In the genomic region with DNA sequence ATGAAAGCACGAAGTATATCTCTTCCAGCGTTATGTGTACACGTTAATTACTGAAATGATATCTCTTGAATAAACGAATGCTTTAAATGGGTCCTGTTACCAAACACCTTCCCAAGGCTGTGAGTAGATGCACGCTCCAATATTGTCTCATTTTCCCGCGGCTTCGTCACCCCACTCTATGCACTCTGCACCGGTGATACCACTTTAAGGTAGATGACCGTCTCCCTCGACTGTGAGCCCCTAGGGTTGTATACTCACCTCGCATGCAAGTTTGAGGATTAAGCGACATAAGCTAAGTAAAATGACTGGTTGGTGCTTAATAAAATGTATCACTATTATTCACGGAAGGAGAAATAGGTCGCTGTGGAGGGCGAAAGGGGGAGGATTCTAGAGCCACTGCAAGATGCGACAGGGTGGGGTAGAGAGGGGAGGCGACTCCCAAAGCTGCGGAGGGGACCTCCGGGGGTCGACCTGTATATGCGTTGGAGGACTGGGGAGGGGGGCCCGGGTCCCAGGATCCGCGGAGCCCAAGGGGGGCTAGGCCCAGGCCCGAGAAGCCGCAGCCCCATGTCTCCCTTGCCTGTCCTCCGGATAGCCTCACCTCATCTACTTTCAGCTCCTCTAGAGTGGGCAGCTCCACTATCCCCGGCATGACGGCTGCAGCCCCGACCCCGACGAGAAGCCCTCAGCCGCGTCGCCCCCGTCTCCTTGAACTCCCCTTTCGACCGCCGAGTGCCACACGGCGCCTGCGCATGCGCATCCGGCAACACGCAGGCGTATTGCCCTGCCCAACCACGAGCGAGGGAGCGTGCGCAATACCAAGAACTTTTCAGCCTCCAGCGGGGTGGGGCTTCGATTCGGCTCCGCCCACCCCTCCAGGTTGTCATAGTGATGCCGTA, we compare ENCODE assay signal across 1 cellular context.
TF ChIP-seq lines count a peak whose summit lies in the region.

A gene (plus strand): TSS at position 883 of the 899 bp plus-strand sequence. CDS start 65 bp downstream, outside the sequence.
A gene (minus strand): TSS at position 754 of the 899 bp plus-strand sequence. CDS start 102 bp downstream, at position 652.

TF ChIP-seq in HepG2, 621 proteins besides CTCF, POLR2A, EP300 and RAD21 (continued from another document and continues in another):
- TF ChIP-seq, protein P1, sequence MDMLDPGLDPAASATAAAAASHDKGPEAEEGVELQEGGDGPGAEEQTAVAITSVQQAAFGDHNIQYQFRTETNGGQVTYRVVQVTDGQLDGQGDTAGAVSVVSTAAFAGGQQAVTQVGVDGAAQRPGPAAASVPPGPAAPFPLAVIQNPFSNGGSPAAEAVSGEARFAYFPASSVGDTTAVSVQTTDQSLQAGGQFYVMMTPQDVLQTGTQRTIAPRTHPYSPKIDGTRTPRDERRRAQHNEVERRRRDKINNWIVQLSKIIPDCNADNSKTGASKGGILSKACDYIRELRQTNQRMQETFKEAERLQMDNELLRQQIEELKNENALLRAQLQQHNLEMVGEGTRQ (IDR thresholded peaks at IDR 0.05; ENCODE audit: low read depth, low read length): no peak
- TF ChIP-seq, protein P1 (CRISPR knock-in tag; IDR thresholded peaks at IDR 0.05; ENCODE audit: borderline replicate concordance): no peak
- TF ChIP-seq, protein P2, sequence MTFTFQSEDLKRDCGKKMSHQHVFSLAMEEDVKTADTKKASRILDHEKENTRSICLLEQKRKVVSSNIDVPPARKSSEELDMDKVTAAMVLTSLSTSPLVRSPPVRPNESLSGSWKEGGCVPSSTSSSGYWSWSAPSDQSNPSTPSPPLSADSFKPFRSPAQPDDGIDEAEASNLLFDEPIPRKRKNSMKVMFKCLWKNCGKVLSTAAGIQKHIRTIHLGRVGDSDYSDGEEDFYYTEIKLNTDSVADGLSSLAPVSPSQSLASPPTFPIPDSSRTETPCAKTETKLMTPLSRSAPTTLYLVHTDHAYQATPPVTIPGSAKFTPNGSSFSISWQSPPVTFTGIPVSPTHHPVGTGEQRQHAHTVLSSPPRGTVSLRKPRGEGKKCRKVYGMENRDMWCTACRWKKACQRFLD (CRISPR knock-in tag; IDR thresholded peaks at IDR 0.05; ENCODE audit: borderline replicate concordance): no peak
- TF ChIP-seq SIX4 (CRISPR knock-in tag; IDR thresholded peaks at IDR 0.05): no peak
- no peak for TF ChIP-seq ZNF143 (CRISPR knock-in tag; IDR thresholded peaks at IDR 0.05)
- TF ChIP-seq CCDC6 (CRISPR knock-in tag; IDR thresholded peaks at IDR 0.05): no peak
- TF ChIP-seq, protein P3, sequence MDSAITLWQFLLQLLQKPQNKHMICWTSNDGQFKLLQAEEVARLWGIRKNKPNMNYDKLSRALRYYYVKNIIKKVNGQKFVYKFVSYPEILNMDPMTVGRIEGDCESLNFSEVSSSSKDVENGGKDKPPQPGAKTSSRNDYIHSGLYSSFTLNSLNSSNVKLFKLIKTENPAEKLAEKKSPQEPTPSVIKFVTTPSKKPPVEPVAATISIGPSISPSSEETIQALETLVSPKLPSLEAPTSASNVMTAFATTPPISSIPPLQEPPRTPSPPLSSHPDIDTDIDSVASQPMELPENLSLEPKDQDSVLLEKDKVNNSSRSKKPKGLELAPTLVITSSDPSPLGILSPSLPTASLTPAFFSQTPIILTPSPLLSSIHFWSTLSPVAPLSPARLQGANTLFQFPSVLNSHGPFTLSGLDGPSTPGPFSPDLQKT (CRISPR knock-in tag; IDR thresholded peaks at IDR 0.05; ENCODE audit: borderline replicate concordance): no peak
- TF ChIP-seq KLF9 (CRISPR knock-in tag; IDR thresholded peaks at IDR 0.05; ENCODE audit: low read depth): no peak
- TF ChIP-seq ZNF557 (CRISPR knock-in tag; IDR thresholded peaks at IDR 0.05): no peak
- no peak; the same call in 1 of the 2 replicates for TF ChIP-seq ZFP90 (CRISPR knock-in tag; IDR thresholded peaks at IDR 0.05; ENCODE audit: borderline replicate concordance)
- peak; percentile 29; the same call in 1 of the 2 replicates for TF ChIP-seq SPEN (CRISPR knock-in tag; IDR thresholded peaks at IDR 0.05; ENCODE audit: low read depth)
- no peak; the same call in 1 of the 2 replicates for TF ChIP-seq ZNF160 (CRISPR knock-in tag; IDR thresholded peaks at IDR 0.05)
- TF ChIP-seq, protein P4, sequence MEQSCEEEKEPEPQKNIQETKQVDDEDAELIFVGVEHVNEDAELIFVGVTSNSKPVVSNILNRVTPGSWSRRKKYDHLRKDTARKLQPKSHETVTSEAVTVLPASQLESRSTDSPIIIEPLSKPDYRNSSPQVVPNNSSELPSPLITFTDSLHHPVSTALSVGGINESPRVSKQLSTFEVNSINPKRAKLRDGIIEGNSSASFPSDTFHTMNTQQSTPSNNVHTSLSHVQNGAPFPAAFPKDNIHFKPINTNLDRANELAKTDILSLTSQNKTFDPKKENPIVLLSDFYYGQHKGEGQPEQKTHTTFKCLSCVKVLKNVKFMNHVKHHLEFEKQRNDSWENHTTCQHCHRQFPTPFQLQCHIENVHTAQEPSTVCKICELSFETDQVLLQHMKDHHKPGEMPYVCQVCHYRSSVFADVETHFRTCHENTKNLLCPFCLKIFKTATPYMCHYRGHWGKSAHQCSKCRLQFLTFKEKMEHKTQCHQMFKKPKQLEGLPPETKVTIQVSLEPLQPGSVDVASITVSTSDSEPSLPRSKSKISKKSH (CRISPR knock-in tag; IDR thresholded peaks at IDR 0.05; ENCODE audit: borderline replicate concordance): peak; percentile 79
- TF ChIP-seq, protein P5, sequence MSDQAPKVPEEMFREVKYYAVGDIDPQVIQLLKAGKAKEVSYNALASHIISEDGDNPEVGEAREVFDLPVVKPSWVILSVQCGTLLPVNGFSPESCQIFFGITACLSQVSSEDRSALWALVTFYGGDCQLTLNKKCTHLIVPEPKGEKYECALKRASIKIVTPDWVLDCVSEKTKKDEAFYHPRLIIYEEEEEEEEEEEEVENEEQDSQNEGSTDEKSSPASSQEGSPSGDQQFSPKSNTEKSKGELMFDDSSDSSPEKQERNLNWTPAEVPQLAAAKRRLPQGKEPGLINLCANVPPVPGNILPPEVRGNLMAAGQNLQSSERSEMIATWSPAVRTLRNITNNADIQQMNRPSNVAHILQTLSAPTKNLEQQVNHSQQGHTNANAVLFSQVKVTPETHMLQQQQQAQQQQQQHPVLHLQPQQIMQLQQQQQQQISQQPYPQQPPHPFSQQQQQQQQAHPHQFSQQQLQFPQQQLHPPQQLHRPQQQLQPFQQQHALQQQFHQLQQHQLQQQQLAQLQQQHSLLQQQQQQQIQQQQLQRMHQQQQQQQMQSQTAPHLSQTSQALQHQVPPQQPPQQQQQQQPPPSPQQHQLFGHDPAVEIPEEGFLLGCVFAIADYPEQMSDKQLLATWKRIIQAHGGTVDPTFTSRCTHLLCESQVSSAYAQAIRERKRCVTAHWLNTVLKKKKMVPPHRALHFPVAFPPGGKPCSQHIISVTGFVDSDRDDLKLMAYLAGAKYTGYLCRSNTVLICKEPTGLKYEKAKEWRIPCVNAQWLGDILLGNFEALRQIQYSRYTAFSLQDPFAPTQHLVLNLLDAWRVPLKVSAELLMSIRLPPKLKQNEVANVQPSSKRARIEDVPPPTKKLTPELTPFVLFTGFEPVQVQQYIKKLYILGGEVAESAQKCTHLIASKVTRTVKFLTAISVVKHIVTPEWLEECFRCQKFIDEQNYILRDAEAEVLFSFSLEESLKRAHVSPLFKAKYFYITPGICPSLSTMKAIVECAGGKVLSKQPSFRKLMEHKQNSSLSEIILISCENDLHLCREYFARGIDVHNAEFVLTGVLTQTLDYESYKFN (CRISPR knock-in tag; conservative IDR thresholded peaks at IDR 0.05): 0 out of 2 replicates have a peak, but pooled peaks have one; percentile 21
- TF ChIP-seq ZNF672 (CRISPR knock-in tag; IDR thresholded peaks at IDR 0.05): no peak
- no peak for TF ChIP-seq NFATC3 (CRISPR knock-in tag; IDR thresholded peaks at IDR 0.05)
- no peak; the same call in 1 of the 2 replicates for TF ChIP-seq MEIS1 (CRISPR knock-in tag; IDR thresholded peaks at IDR 0.05; ENCODE audit: borderline replicate concordance)
- TF ChIP-seq, protein P6, sequence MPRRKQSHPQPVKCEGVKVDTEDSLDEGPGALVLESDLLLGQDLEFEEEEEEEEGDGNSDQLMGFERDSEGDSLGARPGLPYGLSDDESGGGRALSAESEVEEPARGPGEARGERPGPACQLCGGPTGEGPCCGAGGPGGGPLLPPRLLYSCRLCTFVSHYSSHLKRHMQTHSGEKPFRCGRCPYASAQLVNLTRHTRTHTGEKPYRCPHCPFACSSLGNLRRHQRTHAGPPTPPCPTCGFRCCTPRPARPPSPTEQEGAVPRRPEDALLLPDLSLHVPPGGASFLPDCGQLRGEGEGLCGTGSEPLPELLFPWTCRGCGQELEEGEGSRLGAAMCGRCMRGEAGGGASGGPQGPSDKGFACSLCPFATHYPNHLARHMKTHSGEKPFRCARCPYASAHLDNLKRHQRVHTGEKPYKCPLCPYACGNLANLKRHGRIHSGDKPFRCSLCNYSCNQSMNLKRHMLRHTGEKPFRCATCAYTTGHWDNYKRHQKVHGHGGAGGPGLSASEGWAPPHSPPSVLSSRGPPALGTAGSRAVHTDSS (CRISPR knock-in tag; conservative IDR thresholded peaks at IDR 0.05): no peak
- TF ChIP-seq THYN1 (CRISPR knock-in tag; IDR thresholded peaks at IDR 0.05; ENCODE audit: borderline replicate concordance, low read depth): no peak
- TF ChIP-seq NFKB2 (CRISPR knock-in tag; IDR thresholded peaks at IDR 0.05; ENCODE audit: borderline replicate concordance): peak; percentile 91; the same call in 1 of the 2 replicates
- no peak for TF ChIP-seq HNF4A (CRISPR knock-in tag; IDR thresholded peaks at IDR 0.05)
- no peak for TF ChIP-seq ZMYM2 (CRISPR knock-in tag; IDR thresholded peaks at IDR 0.05)
- TF ChIP-seq ZNF207 (IDR thresholded peaks at IDR 0.05; ENCODE audit: borderline replicate concordance): no peak
- TF ChIP-seq SMYD3 (CRISPR knock-in tag; IDR thresholded peaks at IDR 0.05): no peak
- no peak for TF ChIP-seq CBFB (CRISPR knock-in tag; IDR thresholded peaks at IDR 0.05)
- TF ChIP-seq, protein P7, sequence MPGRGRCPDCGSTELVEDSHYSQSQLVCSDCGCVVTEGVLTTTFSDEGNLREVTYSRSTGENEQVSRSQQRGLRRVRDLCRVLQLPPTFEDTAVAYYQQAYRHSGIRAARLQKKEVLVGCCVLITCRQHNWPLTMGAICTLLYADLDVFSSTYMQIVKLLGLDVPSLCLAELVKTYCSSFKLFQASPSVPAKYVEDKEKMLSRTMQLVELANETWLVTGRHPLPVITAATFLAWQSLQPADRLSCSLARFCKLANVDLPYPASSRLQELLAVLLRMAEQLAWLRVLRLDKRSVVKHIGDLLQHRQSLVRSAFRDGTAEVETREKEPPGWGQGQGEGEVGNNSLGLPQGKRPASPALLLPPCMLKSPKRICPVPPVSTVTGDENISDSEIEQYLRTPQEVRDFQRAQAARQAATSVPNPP (CRISPR knock-in tag; IDR thresholded peaks at IDR 0.05): 0 out of 2 replicates have a peak, but pooled peaks have one; percentile 18
- TF ChIP-seq IKZF1 (IDR thresholded peaks at IDR 0.05): no peak
- TF ChIP-seq CHD2 (IDR thresholded peaks at IDR 0.05; ENCODE audit: low read depth, low read length): no peak
- TF ChIP-seq ZNF510 (CRISPR knock-in tag; IDR thresholded peaks at IDR 0.05; ENCODE audit: low read depth): no peak
- no peak for TF ChIP-seq ZEB1 (IDR thresholded peaks at IDR 0.05; ENCODE audit: insufficient replicate concordance, low read depth)
- no peak for TF ChIP-seq ZNF776 (CRISPR knock-in tag; IDR thresholded peaks at IDR 0.05)
- no peak for TF ChIP-seq ZC3H4 (CRISPR knock-in tag; IDR thresholded peaks at IDR 0.05; ENCODE audit: borderline replicate concordance)
- TF ChIP-seq, protein P8, sequence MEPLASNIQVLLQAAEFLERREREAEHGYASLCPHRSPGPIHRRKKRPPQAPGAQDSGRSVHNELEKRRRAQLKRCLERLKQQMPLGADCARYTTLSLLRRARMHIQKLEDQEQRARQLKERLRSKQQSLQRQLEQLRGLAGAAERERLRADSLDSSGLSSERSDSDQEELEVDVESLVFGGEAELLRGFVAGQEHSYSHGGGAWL (CRISPR knock-in tag; IDR thresholded peaks at IDR 0.05): peak; percentile 54; the same call in 1 of the 2 replicates
- TF ChIP-seq, protein P9, sequence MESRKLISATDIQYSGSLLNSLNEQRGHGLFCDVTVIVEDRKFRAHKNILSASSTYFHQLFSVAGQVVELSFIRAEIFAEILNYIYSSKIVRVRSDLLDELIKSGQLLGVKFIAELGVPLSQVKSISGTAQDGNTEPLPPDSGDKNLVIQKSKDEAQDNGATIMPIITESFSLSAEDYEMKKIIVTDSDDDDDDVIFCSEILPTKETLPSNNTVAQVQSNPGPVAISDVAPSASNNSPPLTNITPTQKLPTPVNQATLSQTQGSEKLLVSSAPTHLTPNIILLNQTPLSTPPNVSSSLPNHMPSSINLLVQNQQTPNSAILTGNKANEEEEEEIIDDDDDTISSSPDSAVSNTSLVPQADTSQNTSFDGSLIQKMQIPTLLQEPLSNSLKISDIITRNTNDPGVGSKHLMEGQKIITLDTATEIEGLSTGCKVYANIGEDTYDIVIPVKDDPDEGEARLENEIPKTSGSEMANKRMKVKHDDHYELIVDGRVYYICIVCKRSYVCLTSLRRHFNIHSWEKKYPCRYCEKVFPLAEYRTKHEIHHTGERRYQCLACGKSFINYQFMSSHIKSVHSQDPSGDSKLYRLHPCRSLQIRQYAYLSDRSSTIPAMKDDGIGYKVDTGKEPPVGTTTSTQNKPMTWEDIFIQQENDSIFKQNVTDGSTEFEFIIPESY (CRISPR knock-in tag; IDR thresholded peaks at IDR 0.05): no peak
- no peak for TF ChIP-seq MIER2 (CRISPR knock-in tag; IDR thresholded peaks at IDR 0.05)
- peak; percentile 75; the same call in 1 of the 2 replicates for TF ChIP-seq SRY (CRISPR knock-in tag; IDR thresholded peaks at IDR 0.05)
- no peak for TF ChIP-seq ZNF703 (CRISPR knock-in tag; IDR thresholded peaks at IDR 0.05; ENCODE audit: borderline replicate concordance)
- TF ChIP-seq ZNF75D (CRISPR knock-in tag; IDR thresholded peaks at IDR 0.05; ENCODE audit: borderline replicate concordance): no peak
- peak; percentile 52; the same call in 1 of the 2 replicates for TF ChIP-seq SALL2 (CRISPR knock-in tag; IDR thresholded peaks at IDR 0.05)
- TF ChIP-seq KLF15 (CRISPR knock-in tag; IDR thresholded peaks at IDR 0.05; ENCODE audit: borderline replicate concordance): no peak
